12 cellular contexts compared by ENCODE assay signal in genomic region chr2:223720367-223720766, GRCh38.
"Had no signal": no experiment of that assay in that cellular context is flagged by ENCODE, and none has a peak within 500 bp of the region (broad histone marks: within the 10 kb centered on the region; RNA-seq: fewer than 3 reads in every experiment).

No MANE protein-coding gene starts in this region.

- ATAC-seq: activated naive CD4-positive, alpha-beta T cell treated with anti-CD3 and anti-CD28 coated beads, Interleukin-2, amount 50 U/mL, for 72 hours; left lobe of liver; right lobe of liver; upper lobe of right lung had no signal

- DNase-seq: activated CD4-positive, alpha-beta T cell treated with anti-CD3 and anti-CD28 coated beads, Interleukin-2, amount 10 ng/mL, durations not matched to agents 7 days and 5 days; activated CD8-positive, alpha-beta memory T cell treated with anti-CD3 and anti-CD28 coated beads, Interleukin-2, amount 50 U/mL, for 48 hours; activated gamma-delta T cell; activated T-cell treated with anti-CD3 and anti-CD28 coated beads, Interleukin-2, amount 50 U/mL, for 72 hours; amniotic stem cell; caudate nucleus; hippocampal formation; right lobe of liver; stomach; upper lobe of right lung had no signal
